Comparison of ENCODE assay signal across 9 cellular contexts in genomic region chr5:3163626-3164025, GRCh38.
"Had no signal": no experiment of that assay in that cellular context is flagged by ENCODE, and none has a peak within 500 bp of the region (broad histone marks: within the 10 kb centered on the region; RNA-seq: fewer than 3 reads in every experiment).

No MANE protein-coding gene starts in this region.

- H3K4me3 ChIP-seq: GM23248, HAP-1 had no signal

- H3K4me1 ChIP-seq: HAP-1 had no signal

- ATAC-seq: HCT116, HepG2 had no signal

- H3K4me1 Mint-ChIP-seq: IgD-negative memory B cell had no signal

- H3K27ac ChIP-seq: GM23248, HL-60 had no signal

- H3K27me3 Mint-ChIP-seq: IgD-negative memory B cell had no signal

- H3K4me3 Mint-ChIP-seq: HFFc6, IgD-negative memory B cell had no signal

- DNase-seq: GM23248, GOT3, H7, HFFc6 had no signal

- H3K27ac Mint-ChIP-seq: HFFc6, IgD-negative memory B cell had no signal

- H3K36me3 ChIP-seq: HAP-1 had no signal
